In genomic region chr11:121655481-121656332, GRCh38 we compare ENCODE assay signal across 8 cellular contexts.
A peak's percentile ranks its signal among the peaks of the same experiment; 100 is the strongest.
DNase-seq lines count a peak whose midpoint lies in the region; ATAC-seq and TF ChIP-seq lines count a peak whose summit lies in the region.

No MANE protein-coding gene starts in this region.

- H3K4ac ChIP-seq in H9 (ENCODE audit: low read depth, low read length) = no peak overlapping the region

- no peaks in the 10 kb centered on the region for H3K9me2 ChIP-seq in SK-N-SH

- peaks cover 19% of the 10 kb centered on the region for H3F3A ChIP-seq in SK-N-SH (replicated peaks; ENCODE audit: insufficient read depth)

- peak; percentile 92 for TF ChIP-seq RAD21 in SK-N-SH (IDR thresholded peaks at IDR 0.05; ENCODE audit: low read length)

- H3K36me3 ChIP-seq in SK-N-SH (replicated peaks in 1 of 2; ENCODE audit: control insufficient read depth in 1 of 2, insufficient read depth in 2 of 2, low read length in 1 of 2) = no peaks in the 10 kb centered on the region

- no peak overlapping the region for H2BK12ac ChIP-seq in H9 (ENCODE audit: insufficient read length, low read depth, low read length)

- H3K4me1 ChIP-seq in H9 (ENCODE audit: insufficient read depth, low read length) = peaks cover 10% of the 10 kb centered on the region; the same call in 1 of the 2 replicates
- peaks cover 18 to 36% of the 10 kb centered on the region in 2 experiments for H3K4me1 ChIP-seq in SK-N-SH (ENCODE audit: control insufficient read depth in 1 of 2, insufficient read depth in 2 of 2, low read depth in 1 of 2, low read length in 1 of 2)

- H3K4me3 ChIP-seq in SK-N-SH (ENCODE audit: low read depth in 2 of 2, low read length in 1 of 2) = peak overlapping the region; percentile 48 to 71

- H3K79me2 ChIP-seq in H9 (ENCODE audit: insufficient read depth, low read length) (no peaks in the 10 kb centered on the region), SK-N-SH (ENCODE audit: insufficient read depth) (no peaks in the 10 kb centered on the region)

- TF ChIP-seq EP300 in SK-N-SH (IDR thresholded peaks at IDR 0.05; ENCODE audit: borderline replicate concordance in 1 of 2, low read depth in 1 of 2, low read length in 1 of 2) = peak; percentile 70 to 83; a peak in 2 of 4 replicates

- H2BK20ac ChIP-seq in H9 (ENCODE audit: low read depth, low read length, poor library complexity, severe bottlenecking) = no peak overlapping the region

- peaks cover 7 to 21% (median 9%) of the 10 kb centered on the region in 3 experiments; a peak in 6 of 7 replicates for H3K36me3 Mint-ChIP-seq in H9 (ENCODE audit: insufficient read depth in 1 of 3, low read depth in 3 of 3)
- no peaks in the 10 kb centered on the region for H3K36me3 Mint-ChIP-seq in activated naive CD4-positive, alpha-beta T cell treated with anti-CD3 and anti-CD28 coated beads, Interleukin-2, amount 50 U/mL, for 72 hours

- CTCF ChIA-PET in SK-N-SH (lab: Yijun Ruan, JAX) = interaction anchor here (0.5 to 6.4 kb wide), 79 partner anchors 10 to 1198 kb away, joined by 3 to 134 read pairs (median 4); partner anchors contain the start of gene BLID

- no CpG with 5 or more reads among the region's 48 CpGs for WGBS in H9 (ENCODE audit: extremely low coverage, insufficient read length, low lambda C conversion rate)
- WGBS in SK-N-SH (ENCODE audit: low lambda C conversion rate) = under 1% methylated on average over 25 of the region's 48 CpGs

- no peak overlapping the region for H3K56ac ChIP-seq in H9 (ENCODE audit: insufficient read length, low read depth, low read length)

- peaks cover 40 to 45% of the 10 kb centered on the region in 2 experiments for H3K4me1 Mint-ChIP-seq in H9

- ATAC-seq in activated naive CD4-positive, alpha-beta T cell treated with anti-CD3 and anti-CD28 coated beads, Interleukin-2, amount 50 U/mL, for 72 hours = peak; percentile 85 to 94

- H4K8ac ChIP-seq in H9 (replicated peaks; ENCODE audit: insufficient read length, low read depth, low read length) = no peak overlapping the region

- H3K27ac ChIP-seq in H9 (ENCODE audit: insufficient read length, low read depth, low read length) (no peak overlapping the region), SK-N-SH (ENCODE audit: low read depth in 2 of 2, low read length in 1 of 2) (peak overlapping the region; percentile 100), temporal lobe (ENCODE audit: low read depth, low read length) (peak overlapping the region; percentile 93)

- no peak overlapping the region for H2AK5ac ChIP-seq in H9 (ENCODE audit: insufficient read length, low read length)

- H4K20me1 ChIP-seq in H9 (ENCODE audit: control insufficient read depth, insufficient read depth, insufficient read length) (no peaks in the 10 kb centered on the region), SK-N-SH (ENCODE audit: insufficient read depth) (no peaks in the 10 kb centered on the region)

- no peak overlapping the region for H4K5ac ChIP-seq in H9 (ENCODE audit: insufficient read length, low read depth, low read length)

- H3K27me3 ChIP-seq in H9 (ENCODE audit: insufficient read depth, low read length) (no peaks in the 10 kb centered on the region), SK-N-SH (ENCODE audit: insufficient read depth) (no peaks in the 10 kb centered on the region)

- peak overlapping the region in 2 of 3 experiments; percentile 89 to 92; a peak in 5 of 7 replicates for H3K27ac Mint-ChIP-seq in H9
- peak overlapping the region; percentile 26 to 87 for H3K27ac Mint-ChIP-seq in activated naive CD4-positive, alpha-beta T cell treated with anti-CD3 and anti-CD28 coated beads, Interleukin-2, amount 50 U/mL, for 72 hours

- no peak overlapping the region for H2BK15ac ChIP-seq in H9 (ENCODE audit: low read depth, low read length)

- H3K9me3 ChIP-seq in H9 (ENCODE audit: control insufficient read depth, low read depth, low read length) (no peaks in the 10 kb centered on the region), SK-N-SH (no peaks in the 10 kb centered on the region)

- in situ Hi-C loops in G401 (cut with HindIII; ENCODE audit: low sequenced_read_pairs) = no loop called here

- no peak overlapping the region for H3T11ph ChIP-seq in H9 (ENCODE audit: low read length)

- H3K79me1 ChIP-seq in H9 (ENCODE audit: insufficient read depth, low read depth, low read length, poor library complexity, severe bottlenecking) = no peaks in the 10 kb centered on the region

- H4K91ac ChIP-seq in H9 (ENCODE audit: insufficient read length, low read depth, low read length) = no peak overlapping the region

- peaks cover 5% of the 10 kb centered on the region for H3K23me2 ChIP-seq in H9 (ENCODE audit: insufficient read length, low read depth, low read length, poor library complexity, severe bottlenecking)

- peaks cover 1% of the 10 kb centered on the region; the same call in 1 of the 2 replicates for H3K27me3 Mint-ChIP-seq in H9 (ENCODE audit: low read depth)

- DNase-seq in G401 (ENCODE audit: low spot score) (peak; percentile 78), H9 (peak; percentile 90), M059J (ENCODE audit: low read depth) (peak; percentile 83), SK-N-SH (peak; percentile 91), glomerular endothelial cell (ENCODE audit: extremely low read depth, low read depth, low spot score) (peak; percentile 57), occipital lobe (lab: John Stamatoyannopoulos, UW) (peak; percentile 83)
- peak; percentile 79 to 80 for DNase-seq in activated naive CD4-positive, alpha-beta T cell treated with anti-CD3 and anti-CD28 coated beads, Interleukin-2, amount 50 U/mL, for 72 hours (ENCODE audit: low spot score in 2 of 2)

- H2BK5ac ChIP-seq in H9 (ENCODE audit: insufficient read length, low read length) = no peak overlapping the region

- peak overlapping the region; percentile 75; the same call in 1 of the 2 replicates for H3K14ac ChIP-seq in H9 (ENCODE audit: insufficient read depth, low read length)

- POLR2A ChIA-PET in SK-N-SH (lab: Yijun Ruan, JAX) = interaction anchor here (0.7 to 1.3 kb wide), 4 partner anchors 443 to 925 kb away, joined by 3 to 4 read pairs (median 4); no protein-coding TSS in a partner anchor

- H3K23ac ChIP-seq in H9 (ENCODE audit: insufficient read length, low read depth, low read length) = no peak overlapping the region

- TF ChIP-seq CTCF in H9 (conservative IDR thresholded peaks at IDR 0.05) = peak; percentile 88
- peak; percentile 88 for TF ChIP-seq CTCF in SK-N-SH (IDR thresholded peaks at IDR 0.05)

- peak overlapping the region; percentile 64 for H3K18ac ChIP-seq in H9 (ENCODE audit: insufficient read length, low read depth, low read length)

- peak overlapping the region; percentile 41 for H3K9ac ChIP-seq in H9 (ENCODE audit: extremely low read depth, insufficient read length, low read length)
- H3K9ac ChIP-seq in SK-N-SH = peak overlapping the region; percentile 89

- peaks cover 8 to 10% of the 10 kb centered on the region in 2 experiments for H3K9me3 Mint-ChIP-seq in H9
- no peaks in the 10 kb centered on the region for H3K9me3 Mint-ChIP-seq in activated naive CD4-positive, alpha-beta T cell treated with anti-CD3 and anti-CD28 coated beads, Interleukin-2, amount 50 U/mL, for 72 hours

- peak overlapping the region; percentile 64 for H3K4me2 ChIP-seq in H9 (ENCODE audit: insufficient read depth, insufficient read length, low read length)
- peak overlapping the region; percentile 94 for H3K4me2 ChIP-seq in SK-N-SH

- H2AFZ ChIP-seq in H9 (ENCODE audit: low read length) = peak overlapping the region; percentile 95
- peak overlapping the region; percentile 91 for H2AFZ ChIP-seq in SK-N-SH (ENCODE audit: low read depth)

- H2BK120ac ChIP-seq in H9 (ENCODE audit: low read depth, low read length, poor library complexity, severe bottlenecking) = no peak overlapping the region

- peak overlapping the region; percentile 74 to 75 for H3K4me3 Mint-ChIP-seq in H9

TF ChIP-seq in SK-N-SH, 30 proteins besides CTCF, POLR2A, EP300 and RAD21 (continues in another document):
- TF ChIP-seq USF1 (IDR thresholded peaks at IDR 0.05; ENCODE audit: borderline replicate concordance, low read depth) = peak; percentile 70; the same call in 1 of the 2 replicates
- TF ChIP-seq PBX3 (IDR thresholded peaks at IDR 0.05) = peak; percentile 86
- TF ChIP-seq RFX5 (IDR thresholded peaks at IDR 0.05; ENCODE audit: low read length) = no peak
- TF ChIP-seq ZBTB33 (IDR thresholded peaks at IDR 0.05; ENCODE audit: borderline replicate concordance, low read depth) = no peak
- TF ChIP-seq MEF2A (IDR thresholded peaks at IDR 0.05; ENCODE audit: borderline replicate concordance, low read depth) = peak; percentile 48; the same call in 1 of the 2 replicates
- peak; percentile 92 for TF ChIP-seq SMC3 (IDR thresholded peaks at IDR 0.05; ENCODE audit: low read depth, low read length)
- TF ChIP-seq YY1 (IDR thresholded peaks at IDR 0.05; ENCODE audit: low read depth) = no peak
